In the genomic region with DNA sequence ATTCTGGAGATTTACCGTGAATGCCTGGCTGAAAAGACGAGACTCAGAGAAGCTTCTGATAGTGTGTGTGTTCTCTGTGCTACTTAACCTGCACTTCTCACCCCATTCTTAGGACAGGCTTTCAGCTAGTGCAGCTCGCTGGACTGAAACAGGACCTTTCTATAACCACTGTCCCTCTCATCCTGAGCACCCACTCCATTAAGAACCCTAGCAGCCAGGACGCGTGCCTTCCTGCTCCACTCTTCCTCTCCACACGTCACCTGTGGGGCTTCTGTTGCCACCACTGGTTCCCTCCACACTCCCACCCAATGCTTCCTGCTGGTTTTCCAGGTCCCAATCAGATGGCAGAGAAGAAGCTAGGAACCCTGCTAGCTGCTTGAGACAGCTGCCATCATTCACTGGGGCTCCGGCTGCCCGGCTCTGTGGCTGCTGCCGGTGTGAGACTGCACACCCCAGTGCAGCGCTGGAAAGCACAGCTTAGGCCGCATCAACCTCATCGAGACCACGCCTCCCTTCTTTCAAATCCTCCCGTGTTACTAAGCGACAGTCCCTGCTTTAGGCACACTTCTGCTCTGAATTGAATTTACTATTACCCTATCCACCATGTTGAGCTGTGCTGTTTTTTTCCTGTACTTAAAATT, we compare ENCODE assay signal across 20 cellular contexts. TPM values are rescaled to one million over a fixed set of nuclear protein-coding genes. Genes with fewer than 3 reads are reported as not detected.
A peak's percentile ranks its signal among the peaks of the same experiment; 100 is the strongest.
DNase-seq lines count a peak whose midpoint lies in the region; ATAC-seq, FAIRE-seq and TF ChIP-seq lines count a peak whose summit lies in the region.
"Had no signal": no experiment of that assay in that cellular context is flagged by ENCODE, and none has a peak within 500 bp of the region (broad histone marks: within the 10 kb centered on the region; RNA-seq: fewer than 3 reads in every experiment).

No MANE protein-coding gene starts in this region.

- peaks cover 23 to 29% of the 10 kb centered on the region in 2 donors for H3K4me1 Mint-ChIP-seq in natural killer cell treated with Interleukin-12 subunit alpha and Interleukin-12 subunit beta and Interleukin-15 and Interleukin-18, amount 100 ng/mL, for 72 hours (ENCODE audit: low read depth in 2 of 2)
- H3K4me1 Mint-ChIP-seq: activated CD4-positive, alpha-beta T cell treated with anti-CD3 and anti-CD28 coated beads for 36 hours; T-cell had no signal

- H3K36me3 Mint-ChIP-seq in natural killer cell treated with Interleukin-12 subunit alpha and Interleukin-12 subunit beta and Interleukin-15 and Interleukin-18, amount 100 ng/mL, for 72 hours, result no peaks in the 10 kb centered on the region

- H3K27ac ChIP-seq in RWPE2 (ENCODE audit: poor library complexity, severe bottlenecking) (no peak overlapping the region), ectodermal cell (ENCODE audit: insufficient read depth, low read depth, low read length, poor library complexity, severe bottlenecking) (peak overlapping the region; percentile 56)
- H3K27ac ChIP-seq: SJCRH30, tibial artery had no signal

- H3K4me3 Mint-ChIP-seq in natural killer cell treated with Interleukin-12 subunit alpha and Interleukin-12 subunit beta and Interleukin-15 and Interleukin-18, amount 100 ng/mL, for 72 hours, result no peak overlapping the region
- H3K4me3 Mint-ChIP-seq: activated CD4-positive, alpha-beta T cell treated with anti-CD3 and anti-CD28 coated beads for 36 hours; effector memory CD8-positive, alpha-beta T cell; naive thymus-derived CD8-positive, alpha-beta T cell; stimulated activated naive B cell treated with anti-CD40 and anti-IgM and Interleukin-4, amounts not matched to agents 10 μg/mL and 1 μg/mL and 100 μg/mL, for 72 hours; T-cell had no signal

- TF ChIP-seq POLR2A in GM12891 (IDR thresholded peaks at IDR 0.05; ENCODE audit: low read depth, low read length), result no peak

- no peaks in the 10 kb centered on the region for H3K27me3 Mint-ChIP-seq in natural killer cell treated with Interleukin-12 subunit alpha and Interleukin-12 subunit beta and Interleukin-15 and Interleukin-18, amount 100 ng/mL, for 72 hours
- H3K27me3 Mint-ChIP-seq: activated CD4-positive, alpha-beta T cell treated with anti-CD3 and anti-CD28 coated beads for 36 hours; effector memory CD8-positive, alpha-beta T cell; naive thymus-derived CD8-positive, alpha-beta T cell; stimulated activated naive B cell treated with anti-CD40 and anti-IgM and Interleukin-4, amounts not matched to agents 10 μg/mL and 1 μg/mL and 100 μg/mL, for 72 hours; T-cell had no signal

- H3K36me3 ChIP-seq in RWPE2 (ENCODE audit: low read depth) (no peaks in the 10 kb centered on the region), ectodermal cell (ENCODE audit: control insufficient read depth, insufficient read depth, low read length) (peaks cover 13% of the 10 kb centered on the region)
- H3K36me3 ChIP-seq: SJCRH30 had no signal

- H3K27me3 ChIP-seq in RWPE2 (ENCODE audit: insufficient read depth, poor library complexity, severe bottlenecking), result no peaks in the 10 kb centered on the region
- H3K27me3 ChIP-seq in ectodermal cell (ENCODE audit: control insufficient read depth, insufficient read depth, low read length, poor library complexity, severe bottlenecking), result no peaks in the 10 kb centered on the region
- H3K27me3 ChIP-seq: SJCRH30, tibial artery had no signal

- DNase-seq in D341Med (ENCODE audit: low spot score) (peak; percentile 42), RWPE2 (ENCODE audit: low spot score) (no peak), GM12891 (ENCODE audit: insufficient read length, low spot score) (no peak), NCI-H748 (lab: John Stamatoyannopoulos, UW; ENCODE audit: unreplicated experiment) (no peak), OCI-M1 (lab: John Stamatoyannopoulos, UW) (no peak)
- no peak for DNase-seq in natural killer cell treated with Interleukin-12 subunit alpha and Interleukin-12 subunit beta and Interleukin-15 and Interleukin-18, amount 100 ng/mL, for 72 hours (ENCODE audit: low spot score)
- no peak for DNase-seq in stimulated activated CD4-positive, alpha-beta T cell treated with anti-CD3 and anti-CD28 coated beads, Interleukin-12 subunit alpha, Interleukin-12 subunit beta, amount 100 ng/mL, for 4 hours
- DNase-seq: activated CD4-positive, alpha-beta T cell treated with anti-CD3 and anti-CD28 coated beads for 36 hours; activated naive CD4-positive, alpha-beta T cell treated with anti-CD3 and anti-CD28 coated beads, Interleukin-2, amount 50 U/mL, for 16 hours; effector memory CD8-positive, alpha-beta T cell; GOT3; naive thymus-derived CD8-positive, alpha-beta T cell; NCI-H1105; NCI-H2029 treated with DMSO at 0.1 percent for 48 hours; SJCRH30; stimulated activated CD4-positive, alpha-beta T cell treated with anti-CD3 and anti-CD28 coated beads, Interleukin-2, amount 100 ng/mL, for 48 hours; stimulated activated naive B cell treated with anti-CD40 and anti-IgM and Interleukin-4, amounts not matched to agents 10 μg/mL and 1 μg/mL and 100 μg/mL, for 72 hours; T-cell; tibial artery had no signal

- H3K9me3 ChIP-seq in RWPE2 (ENCODE audit: severe bottlenecking) (no peaks in the 10 kb centered on the region), ectodermal cell (ENCODE audit: control insufficient read depth, low read length) (no peaks in the 10 kb centered on the region)
- H3K9me3 ChIP-seq: SJCRH30, tibial artery had no signal

- peak; percentile 17; the same call in 1 of the 3 replicates for ATAC-seq in RWPE2 (ENCODE audit: low read depth)
- no peak for ATAC-seq in natural killer cell treated with Interleukin-12 subunit alpha and Interleukin-12 subunit beta and Interleukin-15 and Interleukin-18, amount 100 ng/mL, for 72 hours
- ATAC-seq: activated CD4-positive, alpha-beta T cell treated with anti-CD3 and anti-CD28 coated beads for 36 hours; effector memory CD8-positive, alpha-beta T cell; naive thymus-derived CD8-positive, alpha-beta T cell; stimulated activated naive B cell treated with anti-CD40 and anti-IgM and Interleukin-4, amounts not matched to agents 10 μg/mL and 1 μg/mL and 100 μg/mL, for 72 hours; T-cell had no signal

- WGBS in ectodermal cell, 2 experiments, result 89 to 91% methylated on average over 15 of the region's 15 CpGs

- no peaks in the 10 kb centered on the region for H3K9me3 Mint-ChIP-seq in natural killer cell treated with Interleukin-12 subunit alpha and Interleukin-12 subunit beta and Interleukin-15 and Interleukin-18, amount 100 ng/mL, for 72 hours
- H3K9me3 Mint-ChIP-seq: effector memory CD8-positive, alpha-beta T cell; naive thymus-derived CD8-positive, alpha-beta T cell; stimulated activated naive B cell treated with anti-CD40 and anti-IgM and Interleukin-4, amounts not matched to agents 10 μg/mL and 1 μg/mL and 100 μg/mL, for 72 hours; T-cell had no signal

- TF ChIP-seq CTCF in RWPE2 (IDR thresholded peaks at IDR 0.05; ENCODE audit: poor library complexity, severe bottlenecking), result no peak

- FAIRE-seq in GM12891 (lab: Jason Lieb, UNC), result no peak

- H3K4me3 ChIP-seq in RWPE2 (ENCODE audit: severe bottlenecking), result no peak overlapping the region
- H3K4me3 ChIP-seq in ectodermal cell (ENCODE audit: insufficient read depth, low read depth, low read length), result no peak overlapping the region
- H3K4me3 ChIP-seq: SJCRH30, tibial artery had no signal

- no peaks in the 10 kb centered on the region for H3K4me1 ChIP-seq in RWPE2 (ENCODE audit: insufficient read depth, poor library complexity, severe bottlenecking)
- H3K4me1 ChIP-seq in ectodermal cell (ENCODE audit: control insufficient read depth, insufficient read depth, low read length), result peaks cover 28% of the 10 kb centered on the region
- H3K4me1 ChIP-seq: SJCRH30 had no signal

- peak overlapping the region; percentile 30 to 65 for H3K27ac Mint-ChIP-seq in natural killer cell treated with Interleukin-12 subunit alpha and Interleukin-12 subunit beta and Interleukin-15 and Interleukin-18, amount 100 ng/mL, for 72 hours
- H3K27ac Mint-ChIP-seq: activated CD4-positive, alpha-beta T cell treated with anti-CD3 and anti-CD28 coated beads for 36 hours; effector memory CD8-positive, alpha-beta T cell; stimulated activated naive B cell treated with anti-CD40 and anti-IgM and Interleukin-4, amounts not matched to agents 10 μg/mL and 1 μg/mL and 100 μg/mL, for 72 hours; T-cell had no signal

TF ChIP-seq in GM12891, 5 proteins besides CTCF, POLR2A, EP300 and RAD21:
- no peak for TF ChIP-seq POU2F2 (IDR thresholded peaks at IDR 0.05; ENCODE audit: low read depth, low read length)
- no peak for TF ChIP-seq SPI1 (IDR thresholded peaks at IDR 0.05; ENCODE audit: low read depth, low read length)
- no peak for TF ChIP-seq POLR2AphosphoS5 (IDR thresholded peaks at IDR 0.05; ENCODE audit: low read depth, low read length)
- no peak for TF ChIP-seq PAX5 (IDR thresholded peaks at IDR 0.05; ENCODE audit: insufficient read depth, low read length, severe bottlenecking)
- no peak for TF ChIP-seq TAF1 (IDR thresholded peaks at IDR 0.05; ENCODE audit: low read depth, low read length)

RNA-seq across cellular contexts. Expression of a gene that starts 44.0 kb away (rescaled TPM):
- polyA plus RNA-seq in ectodermal cell (2013, experiment 1 of 4), result 106 TPM
- polyA plus RNA-seq in ectodermal cell (2013, experiment 2 of 4), result 108 TPM
- polyA plus RNA-seq in ectodermal cell (2013, experiment 3 of 4), result 105 TPM
- 119 TPM for polyA plus RNA-seq in ectodermal cell (2013, experiment 4 of 4)
- total RNA-seq in natural killer cell treated with Interleukin-12 subunit alpha and Interleukin-12 subunit beta and Interleukin-15 and Interleukin-18, amount 100 ng/mL, for 72 hours, result 10 to 100 TPM; 12.4 to 17.0 TPM
- polyA plus RNA-seq in GM12891 (2012; ENCODE audit: low read depth, missing spikeins), result 0.28 TPM
